Comparison of ENCODE assay signal across 8 cellular contexts in the genomic region with DNA sequence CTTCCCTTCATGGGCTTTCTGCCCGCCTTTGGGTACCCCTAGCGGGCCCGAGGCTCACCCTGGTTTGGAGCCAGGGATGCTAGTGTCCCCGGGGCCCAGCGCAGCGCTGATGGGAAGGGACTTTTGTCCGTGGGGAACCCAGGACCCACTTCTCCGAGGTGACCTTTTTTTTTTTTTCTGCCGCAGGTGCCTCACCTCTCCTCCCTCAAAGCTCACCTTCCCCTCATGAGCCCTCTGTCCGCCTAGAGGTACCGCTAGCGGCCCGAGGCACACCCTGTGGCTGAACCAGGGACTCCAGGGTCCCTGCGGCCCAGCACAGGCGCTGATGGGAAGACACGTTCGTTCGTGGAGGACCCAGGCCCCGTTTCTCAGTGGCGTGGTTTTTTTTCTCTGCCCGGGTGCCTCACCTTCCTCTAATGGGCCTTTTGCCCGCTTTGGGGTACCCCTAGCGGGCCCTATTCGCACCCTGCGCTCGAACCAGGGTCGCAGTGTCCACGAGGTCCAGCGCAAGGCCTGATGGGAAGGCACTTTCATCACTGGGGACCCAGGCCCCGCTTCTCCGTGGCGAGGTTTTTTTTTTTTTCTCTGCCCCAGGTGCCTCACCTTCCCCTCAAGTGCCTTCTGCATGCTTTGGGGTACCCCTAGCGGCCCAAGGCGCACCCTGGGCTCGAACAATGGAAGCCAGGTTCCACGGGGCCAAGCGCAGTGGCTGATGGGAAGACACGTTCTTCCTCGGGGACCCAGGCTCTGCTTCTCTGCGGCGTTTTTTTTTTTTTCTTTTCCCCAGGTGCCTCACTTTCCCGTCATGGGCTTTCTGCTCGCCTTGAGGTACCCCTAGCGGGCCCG.
DNase-seq lines count a peak whose midpoint lies in the region; ATAC-seq, FAIRE-seq and TF ChIP-seq lines count a peak whose summit lies in the region.
"Not testable (repeated sequence)": the region's sequence is repeated elsewhere in the genome, so short reads cannot be mapped to it uniquely, and the experiment has no call there.

No MANE protein-coding gene starts in this region.

- not testable (repeated sequence) for H3K79me2 ChIP-seq in HepG2 (ENCODE audit: insufficient read depth, low read length)

- not testable (repeated sequence) for H2AFZ ChIP-seq in HepG2 (ENCODE audit: low read length); neuronal stem cell (ENCODE audit: low read length)

- not testable (repeated sequence) for TF ChIP-seq EP300 in HepG2 (IDR thresholded peaks at IDR 0.05; ENCODE audit: low read depth in 2 of 2, low read length in 2 of 2); HepG2 (CRISPR knock-in tag; IDR thresholded peaks at IDR 0.05; ENCODE audit: borderline replicate concordance)

- not testable (repeated sequence) for H3K23ac ChIP-seq in neuronal stem cell (ENCODE audit: low read depth, low read length, poor library complexity)

- not testable (repeated sequence) for TF ChIP-seq POLR2A in HepG2 (IDR thresholded peaks at IDR 0.05; ENCODE audit: insufficient read depth in 1 of 2, low read depth in 2 of 2, low read length in 2 of 2)

- not testable (repeated sequence) for H3K79me1 ChIP-seq in neuronal stem cell (ENCODE audit: low read depth, low read length)

- H2BK12ac ChIP-seq in neuronal stem cell (ENCODE audit: low read length): not testable (repeated sequence)

- intact Hi-C loops in cardiac septum (cut with DNase I); HepG2 (cut with micrococcal nuclease; ENCODE audit: unreplicated experiment); upper lobe of right lung (cut with DNase I): not testable (repeated sequence)

- not testable (repeated sequence) for H3K4ac ChIP-seq in neuronal stem cell (ENCODE audit: low read length)

- H3K4me1 Mint-ChIP-seq in stimulated activated effector memory CD8-positive, alpha-beta T cell treated with anti-CD3 and anti-CD28 coated beads, Interleukin-12 subunit alpha, Interleukin-12 subunit beta, amount 100 ng/mL, for 72 hours: not testable (repeated sequence)

- TF ChIP-seq CTCF in coronary artery (IDR thresholded peaks at IDR 0.05); HepG2 (CRISPR knock-in tag; IDR thresholded peaks at IDR 0.05); upper lobe of right lung (IDR thresholded peaks at IDR 0.05): not testable (repeated sequence)

- CTCF ChIA-PET in HepG2 (lab: Yijun Ruan, JAX; ENCODE audit: low intra/inter-chr PET ratio, low total read pairs): not testable (repeated sequence)

- not testable (repeated sequence) for H3K36me3 Mint-ChIP-seq in stimulated activated effector memory CD8-positive, alpha-beta T cell treated with anti-CD3 and anti-CD28 coated beads, Interleukin-12 subunit alpha, Interleukin-12 subunit beta, amount 100 ng/mL, for 72 hours

- not testable (repeated sequence) for H3K4me2 ChIP-seq in HepG2 (ENCODE audit: low read depth, low read length); neuronal stem cell (ENCODE audit: insufficient read depth, low read length, poor library complexity, severe bottlenecking)

- DNase-seq in H7: peak; percentile 24
- DNase-seq in activated CD8-positive, alpha-beta memory T cell treated with anti-CD3 and anti-CD28 coated beads for 24 hours: peak; percentile 57
- peak; percentile 70 for DNase-seq in coronary artery (ENCODE audit: low spot score)
- peak; percentile 74 for DNase-seq in cardiac septum (ENCODE audit: low spot score)
- DNase-seq in HepG2 (ENCODE audit: low spot score); neuronal stem cell (ENCODE audit: low spot score): not testable (repeated sequence)
- peak in 1 of 2 donors; percentile 2 for DNase-seq in stimulated activated effector memory CD8-positive, alpha-beta T cell treated with anti-CD3 and anti-CD28 coated beads, Interleukin-12 subunit alpha, Interleukin-12 subunit beta, amount 100 ng/mL, for 72 hours (ENCODE audit: low spot score in 2 of 2)
- DNase-seq in upper lobe of right lung: peak; percentile 65

- not testable (repeated sequence) for H3K9ac ChIP-seq in HepG2 (ENCODE audit: insufficient read depth, low read depth, low read length); neuronal stem cell (ENCODE audit: low read depth, low read length, poor library complexity)

- H4K8ac ChIP-seq in neuronal stem cell (ENCODE audit: low read depth, low read length): not testable (repeated sequence)

- not testable (repeated sequence) for H4K20me1 ChIP-seq in HepG2 (ENCODE audit: insufficient read depth, low read length)

- not testable (repeated sequence) for H3K4me3 Mint-ChIP-seq in stimulated activated effector memory CD8-positive, alpha-beta T cell treated with anti-CD3 and anti-CD28 coated beads, Interleukin-12 subunit alpha, Interleukin-12 subunit beta, amount 100 ng/mL, for 72 hours

- H3K9me3 Mint-ChIP-seq in stimulated activated effector memory CD8-positive, alpha-beta T cell treated with anti-CD3 and anti-CD28 coated beads, Interleukin-12 subunit alpha, Interleukin-12 subunit beta, amount 100 ng/mL, for 72 hours: not testable (repeated sequence)

- not testable (repeated sequence) for H3K27ac Mint-ChIP-seq in stimulated activated effector memory CD8-positive, alpha-beta T cell treated with anti-CD3 and anti-CD28 coated beads, Interleukin-12 subunit alpha, Interleukin-12 subunit beta, amount 100 ng/mL, for 72 hours

- H4K91ac ChIP-seq in neuronal stem cell (ENCODE audit: low read depth, low read length, poor library complexity): not testable (repeated sequence)

- not testable (repeated sequence) for H3K14ac ChIP-seq in neuronal stem cell (ENCODE audit: low read length)

- POLR2A ChIA-PET in HepG2 (lab: Yijun Ruan, JAX): not testable (repeated sequence)

- not testable (repeated sequence) for H3K18ac ChIP-seq in neuronal stem cell (ENCODE audit: low read length)

- in situ Hi-C loops in HepG2 (cut with HindIII; ENCODE audit: extremely low pct_ligation_motif_present, low pct_unique_long_range_greater_than_20kb): not testable (repeated sequence)

- H2AK5ac ChIP-seq in neuronal stem cell (ENCODE audit: low read depth, low read length): not testable (repeated sequence)

- FAIRE-seq in HepG2 (lab: Jason Lieb, UNC): not testable (repeated sequence)

- TF ChIP-seq RAD21 in HepG2 (CRISPR knock-in tag; IDR thresholded peaks at IDR 0.05): not testable (repeated sequence)

- H2BK120ac ChIP-seq in neuronal stem cell (ENCODE audit: low read depth, low read length): not testable (repeated sequence)

- H3K4me1 ChIP-seq in HepG2 (ENCODE audit: insufficient read depth, low read length); neuronal stem cell (ENCODE audit: control insufficient read depth in 2 of 2, insufficient read depth in 1 of 2, low read depth in 1 of 2, low read length in 2 of 2); upper lobe of right lung: not testable (repeated sequence)

- H2BK15ac ChIP-seq in neuronal stem cell (ENCODE audit: low read length): not testable (repeated sequence)

- ATAC-seq in HepG2 (peak; percentile 80), upper lobe of right lung (peak; percentile 71)
- peak; percentile 21 for ATAC-seq in stimulated activated effector memory CD8-positive, alpha-beta T cell treated with anti-CD3 and anti-CD28 coated beads, Interleukin-12 subunit alpha, Interleukin-12 subunit beta, amount 100 ng/mL, for 72 hours

- H3K27ac ChIP-seq in coronary artery; HepG2 (ENCODE audit: extremely low read length, insufficient read depth, low read length); neuronal stem cell (replicated peaks; ENCODE audit: low read length); upper lobe of right lung: not testable (repeated sequence)

- H3K36me3 ChIP-seq in H7 (replicated peaks; ENCODE audit: control insufficient read depth, insufficient read depth, low read length); HepG2 (replicated peaks in 1 of 2; ENCODE audit: control insufficient read depth in 1 of 2, insufficient read depth in 2 of 2, low read length in 2 of 2); neuronal stem cell (replicated peaks in 1 of 2; ENCODE audit: control insufficient read depth in 2 of 2, insufficient read depth in 2 of 2, low read length in 2 of 2); upper lobe of right lung: not testable (repeated sequence)

- not testable (repeated sequence) for H3K9me3 ChIP-seq in HepG2 (ENCODE audit: low read length); neuronal stem cell (replicated peaks in 1 of 2; ENCODE audit: control insufficient read depth in 2 of 2, insufficient read depth in 1 of 2, low read depth in 1 of 2, low read length in 2 of 2); upper lobe of right lung

- not testable (repeated sequence) for BruUV-seq in HepG2 (replicated peaks; lab: Mats Ljungman, UMichigan)

- not testable (repeated sequence) for H3K27me3 ChIP-seq in H7 (ENCODE audit: control insufficient read depth, insufficient read depth, low read length); HepG2 (ENCODE audit: control insufficient read depth in 1 of 2, insufficient read depth in 2 of 2, low read length in 2 of 2); neuronal stem cell (ENCODE audit: control insufficient read depth in 3 of 3, insufficient read depth in 3 of 3, low read depth in 1 of 3, low read length in 3 of 3); upper lobe of right lung

- H3K4me3 ChIP-seq in H7 (ENCODE audit: insufficient read depth, low read depth, low read length); coronary artery; HepG2 (replicated peaks in 1 of 3; ENCODE audit: insufficient read depth in 1 of 3, low read depth in 2 of 3, low read length in 3 of 3); neuronal stem cell (ENCODE audit: low read length in 2 of 2); upper lobe of right lung: not testable (repeated sequence)

- WGBS in HepG2 (ENCODE audit: low lambda C conversion rate): 24% methylated on average over 45 of the region's 45 CpGs
- no CpG with 5 or more reads among the region's 45 CpGs for WGBS in neuronal stem cell (ENCODE audit: extremely low coverage in 2 of 2, insufficient read length in 2 of 2, insufficient replicate concordance in 1 of 2), 2 donors

- H2BK5ac ChIP-seq in neuronal stem cell (ENCODE audit: low read length): peak overlapping the region; percentile 24

TF ChIP-seq in HepG2, 621 proteins besides CTCF, POLR2A, EP300 and RAD21:
- TF ChIP-seq ZNF143 (CRISPR knock-in tag; IDR thresholded peaks at IDR 0.05) (peak; percentile 68), PHF8 (CRISPR knock-in tag; IDR thresholded peaks at IDR 0.05) (0 out of 2 replicates have a peak, but pooled peaks have one; percentile 21)

Comparison
In these comparisons a context has a peak if more than half of its experiments do, and no peak if none do; other contexts are left out.
1. ATAC-seq: peak in every context shown above with its lines; median percentile 80 in HepG2; 71 in upper lobe of right lung; 21 in stimulated activated effector memory CD8-positive, alpha-beta T cell treated with anti-CD3 and anti-CD28 coated beads, Interleukin-12 subunit alpha, Interleukin-12 subunit beta, amount 100 ng/mL, for 72 hours.